In the genomic region with DNA sequence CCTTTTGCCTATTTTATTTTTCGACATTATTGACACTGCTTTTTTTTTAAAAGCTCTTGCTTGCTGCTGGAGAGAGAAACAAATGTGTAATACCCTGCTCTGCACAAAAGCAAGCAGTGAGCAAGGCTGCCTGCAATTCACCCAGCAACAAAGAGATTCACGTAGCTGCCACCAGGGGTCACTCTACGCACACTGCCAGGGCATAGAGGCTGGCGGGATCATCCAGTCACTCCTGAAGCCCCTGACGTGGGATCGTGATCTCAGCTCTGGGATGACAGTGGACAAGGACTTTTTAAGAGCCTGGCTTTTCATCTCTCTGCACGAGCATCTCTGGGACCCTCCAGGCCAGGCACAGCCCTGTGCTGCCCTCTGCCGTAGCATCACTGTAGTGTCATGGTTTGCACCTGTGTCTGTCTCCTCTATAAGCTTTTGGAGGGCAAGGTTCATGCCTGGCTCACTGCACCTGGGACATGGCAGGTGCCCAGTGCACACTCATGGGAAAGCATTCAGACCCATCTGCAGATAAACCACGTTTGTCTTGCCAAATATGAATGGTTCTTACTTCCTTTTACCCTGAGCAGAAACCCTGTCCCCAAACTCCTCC, we compare ENCODE assay signal across 8 cellular contexts. TPM values are rescaled to one million over a fixed set of nuclear protein-coding genes. Genes with fewer than 3 reads are reported as not detected.
DNase-seq lines count a peak whose midpoint lies in the region; ATAC-seq, FAIRE-seq and TF ChIP-seq lines count a peak whose summit lies in the region.

No MANE protein-coding gene starts in this region.

- peak; percentile 66 for FAIRE-seq in GM18507 (lab: Jason Lieb, UNC)

- no peaks in the 10 kb centered on the region for H3K9me3 ChIP-seq in esophagus muscularis mucosa
- H3K9me3 ChIP-seq in naive thymus-derived CD4-positive, alpha-beta T cell (ENCODE audit: control insufficient read depth in 2 of 3, low read length in 3 of 3): no peaks in the 10 kb centered on the region

- CTCF ChIA-PET in naive thymus-derived CD4-positive, alpha-beta T cell (lab: Charles Lee): interaction anchor here (0.7 to 0.9 kb wide), 3 partner anchors 13 to 329 kb away, joined by 3 to 4 read pairs (median 3); no protein-coding TSS in a partner anchor

- H3K9me3 Mint-ChIP-seq in naive thymus-derived CD4-positive, alpha-beta T cell: peaks cover 0 to 5% (median 0%) of the 10 kb centered on the region in 11 donors

- ATAC-seq in HG03139 (IDR thresholded peaks at IDR 0.05; ENCODE audit: unreplicated experiment): peak; percentile 68
- ATAC-seq in naive thymus-derived CD4-positive, alpha-beta T cell: peak; percentile 60

- intact Hi-C loops in esophagus muscularis mucosa (cut with DNase I): loop anchor here (10.0 kb wide), 2 partner anchors 86 to 336 kb away; no protein-coding TSS in a partner anchor
- intact Hi-C loops in naive thymus-derived CD4-positive, alpha-beta T cell (cut with micrococcal nuclease): loop anchor here in 1 of 2 donors (1.0 to 5.0 kb wide), 4 partner anchors 21 to 333 kb away; no protein-coding TSS in a partner anchor

- peaks cover 0 to 3% (median 0%) of the 10 kb centered on the region in 4 donors for H3K4me1 ChIP-seq in esophagus muscularis mucosa
- no peaks in the 10 kb centered on the region for H3K4me1 ChIP-seq in naive thymus-derived CD4-positive, alpha-beta T cell (ENCODE audit: control insufficient read depth in 2 of 2, insufficient read depth in 2 of 2, low read length in 2 of 2)

- H3K27ac Mint-ChIP-seq in naive thymus-derived CD4-positive, alpha-beta T cell: no peak overlapping the region

- TF ChIP-seq EP300 in esophagus muscularis mucosa (IDR thresholded peaks at IDR 0.05): no peak

- peaks cover 0 to 35% (median 11%) of the 10 kb centered on the region in 5 donors for H3K27me3 Mint-ChIP-seq in naive thymus-derived CD4-positive, alpha-beta T cell

- H3K4me1 Mint-ChIP-seq in naive thymus-derived CD4-positive, alpha-beta T cell: peaks cover 0 to 3% (median 0%) of the 10 kb centered on the region in 7 donors

- TF ChIP-seq CTCF in esophagus muscularis mucosa (IDR thresholded peaks at IDR 0.05): peak; percentile 70 to 90 (median 83)

- H3K27ac ChIP-seq in esophagus muscularis mucosa (replicated peaks in 1 of 4): no peak overlapping the region
- no peak overlapping the region for H3K27ac ChIP-seq in naive thymus-derived CD4-positive, alpha-beta T cell (ENCODE audit: low read depth, low read length)

- DNase-seq in AG20443 (ENCODE audit: low spot score) (peak; percentile 87), GM18507 (ENCODE audit: extremely low spot score, insufficient read length, low read depth) (peak; percentile 43), NCI-H446 treated with DMSO at 0.1 percent for 48 hours (lab: John Stamatoyannopoulos, UW) (peak; percentile 8), esophagus muscularis mucosa (ENCODE audit: extremely low spot score) (no peak), superior temporal gyrus (ENCODE audit: extremely low spot score) (peak; percentile 84)
- peak; percentile 66 for DNase-seq in activated CD8-positive, alpha-beta memory T cell treated with anti-CD3 and anti-CD28 coated beads for 24 hours
- peak in 6 of 9 donors; percentile 4 to 51 (median 11) for DNase-seq in naive thymus-derived CD4-positive, alpha-beta T cell

- TF ChIP-seq POLR2A in esophagus muscularis mucosa (IDR thresholded peaks at IDR 0.05; ENCODE audit: low read depth): no peak

- H3K4me3 Mint-ChIP-seq in naive thymus-derived CD4-positive, alpha-beta T cell: no peak overlapping the region

- H3K36me3 ChIP-seq in esophagus muscularis mucosa: no peaks in the 10 kb centered on the region
- no peaks in the 10 kb centered on the region for H3K36me3 ChIP-seq in naive thymus-derived CD4-positive, alpha-beta T cell (ENCODE audit: control insufficient read depth in 2 of 3, insufficient read depth in 3 of 3, low read length in 3 of 3)

- POLR2A ChIA-PET in naive thymus-derived CD4-positive, alpha-beta T cell (lab: Charles Lee): no interaction called here

- H3K27me3 ChIP-seq in esophagus muscularis mucosa: peaks cover 0 to 49% (median 0%) of the 10 kb centered on the region in 4 donors
- H3K27me3 ChIP-seq in naive thymus-derived CD4-positive, alpha-beta T cell (ENCODE audit: control insufficient read depth in 2 of 2, insufficient read depth in 2 of 2, low read length in 2 of 2): no peaks in the 10 kb centered on the region

- no peaks in the 10 kb centered on the region for H3K36me3 Mint-ChIP-seq in naive thymus-derived CD4-positive, alpha-beta T cell

- 4% methylated on average over 7 of the region's 9 CpGs for WGBS in esophagus muscularis mucosa

- H3K4me3 ChIP-seq in esophagus muscularis mucosa: no peak overlapping the region
- H3K4me3 ChIP-seq in naive thymus-derived CD4-positive, alpha-beta T cell (ENCODE audit: low read length): no peak overlapping the region

RNA-seq across cellular contexts. Expression of a gene that starts 19.8 kb away (rescaled TPM):
- total RNA-seq in esophagus muscularis mucosa: under 1 TPM; 0.11 to 0.42 (median 0.26) TPM
- under 1 TPM in 3 of 5 experiments, not detected in 2; 0.08 to 0.87 (median 0.54) TPM for total RNA-seq in naive thymus-derived CD4-positive, alpha-beta T cell
- not detected for polyA plus RNA-seq in naive thymus-derived CD4-positive, alpha-beta T cell
